In genomic region chr16:31269973-31270372, GRCh38 we compare ENCODE assay signal across 16 cellular contexts. TPM values are rescaled to one million over a fixed set of nuclear protein-coding genes. Genes with fewer than 3 reads are reported as not detected.
"Had no signal": no experiment of that assay in that cellular context is flagged by ENCODE, and none has a peak within 500 bp of the region (broad histone marks: within the 10 kb centered on the region; RNA-seq: fewer than 3 reads in every experiment).

No MANE protein-coding gene starts in this region.

RNA-seq across cellular contexts. Expression of gene PYDC1, which starts 53.0 kb away (rescaled TPM):
- total RNA-seq: activated CD4-positive, alpha-beta memory T cell treated with anti-CD3 and anti-CD28 coated beads for 36 hours; activated CD4-positive, alpha-beta T cell treated with anti-CD3 and anti-CD28 coated beads for 36 hours; activated CD8-positive, alpha-beta memory T cell treated with anti-CD3 and anti-CD28 coated beads for 36 hours; activated CD8-positive, alpha-beta T cell treated with anti-CD3 and anti-CD28 coated beads for 36 hours; activated naive CD4-positive, alpha-beta T cell treated with anti-CD3 and anti-CD28 coated beads for 36 hours; activated naive CD4-positive, alpha-beta T cell treated with anti-CD3 and anti-CD28 coated beads, Interleukin-2, amount 50 U/mL, for 72 hours; activated naive CD8-positive, alpha-beta T cell treated with anti-CD3 and anti-CD28 coated beads for 36 hours; activated T-cell treated with anti-CD3 and anti-CD28 coated beads, Interleukin-2, amount 50 U/mL, for 4 hours; activated T-cell treated with anti-CD3 and anti-CD28 coated beads, Interleukin-2, amount 50 U/mL, for 72 hours; adrenal gland; aorta; astrocyte; body of pancreas; breast epithelium; cardiac septum; T-helper 2 cell treated with Interferon-gamma antibody and Interleukin-4, amounts not matched to agents 100 ng/mL and 5 ng/mL, for 36 hours had no signal
- polyA plus RNA-seq: adrenal gland, aorta had no signal

RNA-seq across cellular contexts. Expression of gene TRIM72, which starts 56.1 kb away (rescaled TPM):
- total RNA-seq: activated CD4-positive, alpha-beta memory T cell treated with anti-CD3 and anti-CD28 coated beads for 36 hours; activated CD8-positive, alpha-beta memory T cell treated with anti-CD3 and anti-CD28 coated beads for 36 hours; activated CD8-positive, alpha-beta T cell treated with anti-CD3 and anti-CD28 coated beads for 36 hours; activated naive CD4-positive, alpha-beta T cell treated with anti-CD3 and anti-CD28 coated beads for 36 hours; activated naive CD8-positive, alpha-beta T cell treated with anti-CD3 and anti-CD28 coated beads for 36 hours; activated T-cell treated with anti-CD3 and anti-CD28 coated beads, Interleukin-2, amount 50 U/mL, for 4 hours; astrocyte; body of pancreas; T-helper 2 cell treated with Interferon-gamma antibody and Interleukin-4, amounts not matched to agents 100 ng/mL and 5 ng/mL, for 36 hours had no signal
